12 cellular contexts compared by ENCODE assay signal in genomic region chr9:113574381-113575262, GRCh38.
A peak's percentile ranks its signal among the peaks of the same experiment; 100 is the strongest.
DNase-seq lines count a peak whose midpoint lies in the region; ATAC-seq and TF ChIP-seq lines count a peak whose summit lies in the region.
"Had no signal": no experiment of that assay in that cellular context is flagged by ENCODE, and none has a peak within 500 bp of the region (broad histone marks: within the 10 kb centered on the region; RNA-seq: fewer than 3 reads in every experiment).

No MANE protein-coding gene starts in this region.

- H3K27me3 Mint-ChIP-seq in activated CD4-positive, alpha-beta memory T cell treated with anti-CD3 and anti-CD28 coated beads for 36 hours = no peaks in the 10 kb centered on the region

- CTCF ChIA-PET in activated CD4-positive, alpha-beta memory T cell treated with anti-CD3 and anti-CD28 coated beads for 36 hours (lab: Charles Lee) = interaction anchor here (1.4 kb wide), 1 partner anchor 11 kb away, joined by 4 read pairs; no protein-coding TSS in a partner anchor

- no peaks in the 10 kb centered on the region for H3K9me3 Mint-ChIP-seq in activated CD4-positive, alpha-beta memory T cell treated with anti-CD3 and anti-CD28 coated beads for 36 hours
- H3K9me3 Mint-ChIP-seq: T-helper 1 cell treated with Interleukin-12 subunit alpha and Interleukin-12 subunit beta and Interleukin-4 antibody, amounts not matched to agents 30 μg/mL and 1 μg/mL, for 36 hours had no signal

- TF ChIP-seq CTCF in foreskin keratinocyte (conservative IDR thresholded peaks at IDR 0.05) = no peak

- peak overlapping the region; percentile 1 for H3K27ac ChIP-seq in foreskin keratinocyte

- peaks cover 24% of the 10 kb centered on the region for H3K4me1 ChIP-seq in foreskin keratinocyte

- H3K4me3 Mint-ChIP-seq in activated CD4-positive, alpha-beta memory T cell treated with anti-CD3 and anti-CD28 coated beads for 36 hours = no peak overlapping the region
- H3K4me3 Mint-ChIP-seq: mesothelial cell of epicardium; T-helper 1 cell treated with Interleukin-12 subunit alpha and Interleukin-12 subunit beta and Interleukin-4 antibody, amounts not matched to agents 30 μg/mL and 1 μg/mL, for 36 hours had no signal

- POLR2A ChIA-PET in activated CD4-positive, alpha-beta memory T cell treated with anti-CD3 and anti-CD28 coated beads for 36 hours (lab: Charles Lee) = no interaction called here

- H3K27ac Mint-ChIP-seq in activated CD4-positive, alpha-beta memory T cell treated with anti-CD3 and anti-CD28 coated beads for 36 hours = peak overlapping the region; percentile 52
- H3K27ac Mint-ChIP-seq: mesothelial cell of epicardium had no signal

- peaks cover 37% of the 10 kb centered on the region for H3K4me1 Mint-ChIP-seq in activated CD4-positive, alpha-beta memory T cell treated with anti-CD3 and anti-CD28 coated beads for 36 hours (ENCODE audit: low read depth)

- intact Hi-C loops in activated CD4-positive, alpha-beta memory T cell treated with anti-CD3 and anti-CD28 coated beads for 36 hours (cut with micrococcal nuclease) = no loop called here

- ATAC-seq in foreskin keratinocyte (peak; percentile 66), HG03108 (IDR thresholded peaks at IDR 0.05; ENCODE audit: unreplicated experiment) (no peak)

- H3K27me3 ChIP-seq in foreskin keratinocyte = no peaks in the 10 kb centered on the region

- DNase-seq in GM03348 (ENCODE audit: low spot score) (peak; percentile 21), foreskin keratinocyte (peak; percentile 72 to 87), renal cortical epithelial cell (ENCODE audit: low read depth) (peak; percentile 69), HCEC 1CT (no peak), NCI-H128 (lab: John Stamatoyannopoulos, UW; ENCODE audit: unreplicated experiment) (no peak), NCI-H446 (lab: John Stamatoyannopoulos, UW) (no peak)
- DNase-seq in activated CD4-positive, alpha-beta memory T cell treated with anti-CD3 and anti-CD28 coated beads for 36 hours = no peak
- DNase-seq: activated gamma-delta T cell, DMS153 had no signal

- H3K36me3 Mint-ChIP-seq in activated CD4-positive, alpha-beta memory T cell treated with anti-CD3 and anti-CD28 coated beads for 36 hours = no peaks in the 10 kb centered on the region

Comparison
In these comparisons a context has a peak if more than half of its experiments do, and no peak if none do; other contexts are left out.
1. DNase-seq: peak in GM03348 (single experiment), foreskin keratinocyte (2 of 2) and renal cortical epithelial cell (single experiment); none in activated CD4-positive, alpha-beta memory T cell treated with anti-CD3 and anti-CD28 coated beads for 36 hours (single experiment), HCEC 1CT (single experiment), NCI-H128 (single experiment) and NCI-H446 (0 of 2).